Comparison of ENCODE assay signal across 11 cellular contexts in the genomic region with DNA sequence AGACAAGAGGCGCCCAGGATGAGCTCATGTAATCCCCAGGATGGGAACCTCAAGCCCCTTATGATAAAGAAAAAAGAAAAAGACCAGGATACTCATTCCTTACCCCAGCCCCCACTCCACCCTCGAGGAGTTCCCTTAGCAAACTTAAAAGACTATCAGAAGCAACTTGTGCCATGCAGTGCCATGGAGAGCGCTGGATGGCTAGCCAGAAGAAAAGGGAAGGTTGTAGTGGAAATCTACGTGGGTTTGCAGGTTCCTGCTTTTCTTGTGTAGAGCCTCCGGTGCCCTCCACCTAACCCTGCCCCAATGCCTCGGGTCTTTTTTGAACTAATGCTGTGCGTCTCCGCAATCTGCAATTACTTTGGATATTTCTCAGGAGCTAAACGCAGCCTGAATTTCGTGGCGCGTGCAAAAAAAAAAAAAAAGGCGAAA. TPM values are rescaled to one million over a fixed set of nuclear protein-coding genes. Genes with fewer than 3 reads are reported as not detected.
DNase-seq lines count a peak whose midpoint lies in the region; ATAC-seq and TF ChIP-seq lines count a peak whose summit lies in the region.
"Had no signal": no experiment of that assay in that cellular context is flagged by ENCODE, and none has a peak within 500 bp of the region (broad histone marks: within the 10 kb centered on the region; RNA-seq: fewer than 3 reads in every experiment).

No MANE protein-coding gene starts in this region.

- DNase-seq in right cardiac atrium (no peak), heart right ventricle (no peak), kidney epithelial cell (ENCODE audit: low read depth) (no peak), NCI-H526 treated with DMSO at 0.1 percent for 48 hours (lab: John Stamatoyannopoulos, UW) (no peak), KG1 (lab: John Stamatoyannopoulos, UW) (no peak), RKO (ENCODE audit: low spot score) (no peak)
- DNase-seq: activated CD4-positive, alpha-beta T cell treated with anti-CD3 and anti-CD28 coated beads for 48 hours; CD4-positive, alpha-beta memory T cell had no signal

- no peaks in the 10 kb centered on the region for H3K4me1 ChIP-seq in right cardiac atrium (ENCODE audit: control insufficient read depth, insufficient read depth, low read length)
- peaks cover 0 to 10% (median 4%) of the 10 kb centered on the region in 9 donors for H3K4me1 ChIP-seq in heart right ventricle

- H3K27me3 ChIP-seq in right cardiac atrium (ENCODE audit: control insufficient read depth, insufficient read depth) (peaks cover 19% of the 10 kb centered on the region), heart right ventricle (peaks cover 0 to 97% (median 86%) of the 10 kb centered on the region in 7 donors), kidney epithelial cell (ENCODE audit: control insufficient read depth, insufficient read depth, low read length) (peaks cover 39% of the 10 kb centered on the region)

- TF ChIP-seq CTCF in heart right ventricle (IDR thresholded peaks at IDR 0.05): no peak
- no peak for TF ChIP-seq CTCF in kidney epithelial cell (IDR thresholded peaks at IDR 0.05; ENCODE audit: insufficient read depth, low read length, poor library complexity, severe bottlenecking)

- intact Hi-C loops in right cardiac atrium (cut with DNase I) (loop anchor here (10.0 kb wide), 2 partner anchors 1265 to 1805 kb away; no protein-coding TSS in a partner anchor), heart right ventricle (cut with DNase I) (loop anchor here in 4 of 10 donors (5.0 to 10.0 kb wide), 4 partner anchors 1265 to 1807 kb away; no protein-coding TSS in a partner anchor)

- H3K9me3 ChIP-seq in right cardiac atrium (ENCODE audit: control insufficient read depth, low read length): no peaks in the 10 kb centered on the region
- no peaks in the 10 kb centered on the region for H3K9me3 ChIP-seq in heart right ventricle

- H3K27ac ChIP-seq in right cardiac atrium (ENCODE audit: low read length): no peak overlapping the region
- H3K27ac ChIP-seq in heart right ventricle: no peak overlapping the region
- peak overlapping the region; percentile 50 for H3K27ac ChIP-seq in angular gyrus (ENCODE audit: low read depth, low read length)
- H3K27ac ChIP-seq: KMS-11 had no signal

- no peak for ATAC-seq in right cardiac atrium
- ATAC-seq in heart right ventricle: no peak
- no peak for ATAC-seq in GM18867 (IDR thresholded peaks at IDR 0.05; ENCODE audit: unreplicated experiment)

- 2% methylated on average over 13 of the region's 13 CpGs for WGBS in right cardiac atrium
- 3 to 4% methylated on average over 13 of the region's 13 CpGs for WGBS in heart right ventricle, 2 donors

- no peaks in the 10 kb centered on the region for H3K36me3 ChIP-seq in heart right ventricle
- H3K36me3 ChIP-seq in kidney epithelial cell (ENCODE audit: control insufficient read depth, insufficient read depth, low read length): no peaks in the 10 kb centered on the region

- peak overlapping the region; percentile 30 for H3K4me3 ChIP-seq in right cardiac atrium (ENCODE audit: low read length)
- peak overlapping the region in 5 of 10 donors; percentile 1 to 33 (median 13) for H3K4me3 ChIP-seq in heart right ventricle
- H3K4me3 ChIP-seq in kidney epithelial cell (ENCODE audit: low read depth, low read length): peak overlapping the region; percentile 23

RNA-seq across cellular contexts. Expression of gene BCL11A, which starts 16.2 kb away (rescaled TPM):
- 10 to 100 TPM in 1 of 4 donors, 1 to 10 TPM in 3; 8.3 to 11.2 (median 8.9) TPM for total RNA-seq in right cardiac atrium
- polyA plus RNA-seq in right cardiac atrium: 3.7 TPM
- total RNA-seq in heart right ventricle: 10 to 100 TPM; 19.5 to 38.5 (median 23.4) TPM
- 10 to 100 TPM in 1 of 2 donors, 1 to 10 TPM in 1; 3.2 to 22.2 TPM for polyA plus RNA-seq in heart right ventricle
- total RNA-seq in kidney epithelial cell: 6.7 and 9.2 TPM in 2 replicates
